ENCODE assay signal across 1 cellular context in genomic region chr1:84298688-84299535, GRCh38.
TF ChIP-seq lines count a peak whose summit lies in the region.

No MANE protein-coding gene starts in this region.

TF ChIP-seq in HEK293, 187 proteins besides CTCF, POLR2A, EP300 and RAD21 (continued from another document and continues in another):
- no peak for TF ChIP-seq TSHZ1 (tag by site-specific recombination; IDR thresholded peaks at IDR 0.05; ENCODE audit: borderline replicate concordance)
- TF ChIP-seq, protein P1, sequence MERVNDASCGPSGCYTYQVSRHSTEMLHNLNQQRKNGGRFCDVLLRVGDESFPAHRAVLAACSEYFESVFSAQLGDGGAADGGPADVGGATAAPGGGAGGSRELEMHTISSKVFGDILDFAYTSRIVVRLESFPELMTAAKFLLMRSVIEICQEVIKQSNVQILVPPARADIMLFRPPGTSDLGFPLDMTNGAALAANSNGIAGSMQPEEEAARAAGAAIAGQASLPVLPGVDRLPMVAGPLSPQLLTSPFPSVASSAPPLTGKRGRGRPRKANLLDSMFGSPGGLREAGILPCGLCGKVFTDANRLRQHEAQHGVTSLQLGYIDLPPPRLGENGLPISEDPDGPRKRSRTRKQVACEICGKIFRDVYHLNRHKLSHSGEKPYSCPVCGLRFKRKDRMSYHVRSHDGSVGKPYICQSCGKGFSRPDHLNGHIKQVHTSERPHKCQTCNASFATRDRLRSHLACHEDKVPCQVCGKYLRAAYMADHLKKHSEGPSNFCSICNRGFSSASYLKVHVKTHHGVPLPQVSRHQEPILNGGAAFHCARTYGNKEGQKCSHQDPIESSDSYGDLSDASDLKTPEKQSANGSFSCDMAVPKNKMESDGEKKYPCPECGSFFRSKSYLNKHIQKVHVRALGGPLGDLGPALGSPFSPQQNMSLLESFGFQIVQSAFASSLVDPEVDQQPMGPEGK (tag by site-specific recombination; IDR thresholded peaks at IDR 0.05) = peak; percentile 79
- no peak for TF ChIP-seq ZBTB21 (tag by site-specific recombination; IDR thresholded peaks at IDR 0.05)
- no peak for TF ChIP-seq ZNF26 (tag by site-specific recombination; IDR thresholded peaks at IDR 0.05)
- TF ChIP-seq ZNF202 (tag by site-specific recombination; IDR thresholded peaks at IDR 0.05; ENCODE audit: borderline replicate concordance) = no peak
- TF ChIP-seq ZNF544 (tag by site-specific recombination; IDR thresholded peaks at IDR 0.05) = no peak
- TF ChIP-seq, protein P2, sequence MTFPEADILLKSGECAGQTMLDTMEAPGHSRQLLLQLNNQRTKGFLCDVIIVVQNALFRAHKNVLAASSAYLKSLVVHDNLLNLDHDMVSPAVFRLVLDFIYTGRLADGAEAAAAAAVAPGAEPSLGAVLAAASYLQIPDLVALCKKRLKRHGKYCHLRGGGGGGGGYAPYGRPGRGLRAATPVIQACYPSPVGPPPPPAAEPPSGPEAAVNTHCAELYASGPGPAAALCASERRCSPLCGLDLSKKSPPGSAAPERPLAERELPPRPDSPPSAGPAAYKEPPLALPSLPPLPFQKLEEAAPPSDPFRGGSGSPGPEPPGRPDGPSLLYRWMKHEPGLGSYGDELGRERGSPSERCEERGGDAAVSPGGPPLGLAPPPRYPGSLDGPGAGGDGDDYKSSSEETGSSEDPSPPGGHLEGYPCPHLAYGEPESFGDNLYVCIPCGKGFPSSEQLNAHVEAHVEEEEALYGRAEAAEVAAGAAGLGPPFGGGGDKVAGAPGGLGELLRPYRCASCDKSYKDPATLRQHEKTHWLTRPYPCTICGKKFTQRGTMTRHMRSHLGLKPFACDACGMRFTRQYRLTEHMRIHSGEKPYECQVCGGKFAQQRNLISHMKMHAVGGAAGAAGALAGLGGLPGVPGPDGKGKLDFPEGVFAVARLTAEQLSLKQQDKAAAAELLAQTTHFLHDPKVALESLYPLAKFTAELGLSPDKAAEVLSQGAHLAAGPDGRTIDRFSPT (tag by site-specific recombination; IDR thresholded peaks at IDR 0.05) = 0 out of 2 replicates have a peak, but pooled peaks have one; percentile 58
- TF ChIP-seq, protein P3, sequence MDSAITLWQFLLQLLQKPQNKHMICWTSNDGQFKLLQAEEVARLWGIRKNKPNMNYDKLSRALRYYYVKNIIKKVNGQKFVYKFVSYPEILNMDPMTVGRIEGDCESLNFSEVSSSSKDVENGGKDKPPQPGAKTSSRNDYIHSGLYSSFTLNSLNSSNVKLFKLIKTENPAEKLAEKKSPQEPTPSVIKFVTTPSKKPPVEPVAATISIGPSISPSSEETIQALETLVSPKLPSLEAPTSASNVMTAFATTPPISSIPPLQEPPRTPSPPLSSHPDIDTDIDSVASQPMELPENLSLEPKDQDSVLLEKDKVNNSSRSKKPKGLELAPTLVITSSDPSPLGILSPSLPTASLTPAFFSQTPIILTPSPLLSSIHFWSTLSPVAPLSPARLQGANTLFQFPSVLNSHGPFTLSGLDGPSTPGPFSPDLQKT (IDR thresholded peaks at IDR 0.05; ENCODE audit: borderline replicate concordance, low read depth, low read length) = no peak
- TF ChIP-seq ZNF777 (tag by site-specific recombination; IDR thresholded peaks at IDR 0.05; ENCODE audit: borderline replicate concordance) = no peak
- no peak for TF ChIP-seq ZNF707 (tag by site-specific recombination; IDR thresholded peaks at IDR 0.05)
- peak; percentile 64 for TF ChIP-seq KLF8 (tag by site-specific recombination; IDR thresholded peaks at IDR 0.05)
- no peak for TF ChIP-seq ZNF677 (tag by site-specific recombination; IDR thresholded peaks at IDR 0.05)
- no peak for TF ChIP-seq ZNF645 (tag by site-specific recombination; IDR thresholded peaks at IDR 0.05)
- no peak for TF ChIP-seq ZNF16 (tag by site-specific recombination; IDR thresholded peaks at IDR 0.05; ENCODE audit: low read depth)
- TF ChIP-seq ZNF488 (tag by site-specific recombination; IDR thresholded peaks at IDR 0.05) = no peak
- no peak for TF ChIP-seq ZNF354C (tag by site-specific recombination; IDR thresholded peaks at IDR 0.05; ENCODE audit: borderline replicate concordance, low read depth)
- peak; percentile 98 for TF ChIP-seq EGR2 (tag by site-specific recombination; IDR thresholded peaks at IDR 0.05; ENCODE audit: low read depth)
- no peak for TF ChIP-seq ZNF311 (tag by site-specific recombination; IDR thresholded peaks at IDR 0.05; ENCODE audit: borderline replicate concordance)
- 0 out of 2 replicates have a peak, but pooled peaks have one; percentile 35 for TF ChIP-seq ZNF629 (tag by site-specific recombination; IDR thresholded peaks at IDR 0.05)
- no peak for TF ChIP-seq MYNN (tag by site-specific recombination; IDR thresholded peaks at IDR 0.05; ENCODE audit: borderline replicate concordance)
- no peak for TF ChIP-seq ZNF48 (tag by site-specific recombination; IDR thresholded peaks at IDR 0.05)
- TF ChIP-seq ZNF274 (IDR thresholded peaks at IDR 0.05; ENCODE audit: low read length) = no peak
- TF ChIP-seq ZNF274 (tag by site-specific recombination; IDR thresholded peaks at IDR 0.05; ENCODE audit: borderline replicate concordance) = no peak
- TF ChIP-seq ZFP37 (tag by site-specific recombination; IDR thresholded peaks at IDR 0.05) = peak; percentile 32; the same call in 1 of the 2 replicates
- no peak for TF ChIP-seq ZNF670 (tag by site-specific recombination; IDR thresholded peaks at IDR 0.05; ENCODE audit: low read depth)
- peak; percentile 92 for TF ChIP-seq ZNF423 (tag by site-specific recombination; IDR thresholded peaks at IDR 0.05)
- TF ChIP-seq SCRT1 (tag by site-specific recombination; IDR thresholded peaks at IDR 0.05; ENCODE audit: borderline replicate concordance) = no peak
- TF ChIP-seq ZNF24 (tag by site-specific recombination; IDR thresholded peaks at IDR 0.05) = no peak
- peak; percentile 56; the same call in 1 of the 2 replicates for TF ChIP-seq ZNF501 (tag by site-specific recombination; IDR thresholded peaks at IDR 0.05)
- TF ChIP-seq SALL2 (tag by site-specific recombination; IDR thresholded peaks at IDR 0.05; ENCODE audit: borderline replicate concordance) = no peak
- TF ChIP-seq, protein P4, sequence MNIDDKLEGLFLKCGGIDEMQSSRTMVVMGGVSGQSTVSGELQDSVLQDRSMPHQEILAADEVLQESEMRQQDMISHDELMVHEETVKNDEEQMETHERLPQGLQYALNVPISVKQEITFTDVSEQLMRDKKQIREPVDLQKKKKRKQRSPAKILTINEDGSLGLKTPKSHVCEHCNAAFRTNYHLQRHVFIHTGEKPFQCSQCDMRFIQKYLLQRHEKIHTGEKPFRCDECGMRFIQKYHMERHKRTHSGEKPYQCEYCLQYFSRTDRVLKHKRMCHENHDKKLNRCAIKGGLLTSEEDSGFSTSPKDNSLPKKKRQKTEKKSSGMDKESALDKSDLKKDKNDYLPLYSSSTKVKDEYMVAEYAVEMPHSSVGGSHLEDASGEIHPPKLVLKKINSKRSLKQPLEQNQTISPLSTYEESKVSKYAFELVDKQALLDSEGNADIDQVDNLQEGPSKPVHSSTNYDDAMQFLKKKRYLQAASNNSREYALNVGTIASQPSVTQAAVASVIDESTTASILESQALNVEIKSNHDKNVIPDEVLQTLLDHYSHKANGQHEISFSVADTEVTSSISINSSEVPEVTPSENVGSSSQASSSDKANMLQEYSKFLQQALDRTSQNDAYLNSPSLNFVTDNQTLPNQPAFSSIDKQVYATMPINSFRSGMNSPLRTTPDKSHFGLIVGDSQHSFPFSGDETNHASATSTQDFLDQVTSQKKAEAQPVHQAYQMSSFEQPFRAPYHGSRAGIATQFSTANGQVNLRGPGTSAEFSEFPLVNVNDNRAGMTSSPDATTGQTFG (tag by site-specific recombination; IDR thresholded peaks at IDR 0.05; ENCODE audit: borderline replicate concordance) = no peak
- peak; percentile 86 for TF ChIP-seq ZBTB48 (tag by site-specific recombination; IDR thresholded peaks at IDR 0.05)
- TF ChIP-seq GLI4 (tag by site-specific recombination; IDR thresholded peaks at IDR 0.05) = no peak
- TF ChIP-seq ZNF155 (tag by site-specific recombination; IDR thresholded peaks at IDR 0.05) = no peak
- TF ChIP-seq ZBTB26 (tag by site-specific recombination; optimal IDR thresholded peaks at IDR 0.05) = peak; percentile 79
- TF ChIP-seq ZNF366 (tag by site-specific recombination; conservative IDR thresholded peaks at IDR 0.05) = peak; percentile 50; the same call in 1 of the 2 replicates
- 0 out of 2 replicates have a peak, but pooled peaks have one; percentile 12 for TF ChIP-seq ZNF580 (tag by site-specific recombination; IDR thresholded peaks at IDR 0.05)
- no peak for TF ChIP-seq ZNF10 (tag by site-specific recombination; IDR thresholded peaks at IDR 0.05)
- TF ChIP-seq GLI2 (tag by site-specific recombination; IDR thresholded peaks at IDR 0.05; ENCODE audit: borderline replicate concordance, low read depth) = no peak
- no peak for TF ChIP-seq ZNF221 (tag by site-specific recombination; IDR thresholded peaks at IDR 0.05; ENCODE audit: borderline replicate concordance)
- peak; percentile 50; the same call in 1 of the 2 replicates for TF ChIP-seq KLF7 (tag by site-specific recombination; IDR thresholded peaks at IDR 0.05; ENCODE audit: borderline replicate concordance)
- no peak; the same call in 1 of the 2 replicates for TF ChIP-seq ZNF664 (tag by site-specific recombination; IDR thresholded peaks at IDR 0.05)
- TF ChIP-seq ZNF350 (tag by site-specific recombination; IDR thresholded peaks at IDR 0.05) = no peak
- TF ChIP-seq ZNF223 (tag by site-specific recombination; IDR thresholded peaks at IDR 0.05) = no peak
- TF ChIP-seq GLIS1 (tag by site-specific recombination; IDR thresholded peaks at IDR 0.05) = peak; percentile 84
- TF ChIP-seq ZNF335 (tag by site-specific recombination; conservative IDR thresholded peaks at IDR 0.05) = peak; percentile 99
- TF ChIP-seq ZIC2 (tag by site-specific recombination; IDR thresholded peaks at IDR 0.05) = peak; percentile 81
- TF ChIP-seq HOXC10 (CRISPR knock-in tag; IDR thresholded peaks at IDR 0.05) = no peak
- TF ChIP-seq ZXDB (tag by site-specific recombination; IDR thresholded peaks at IDR 0.05) = peak; percentile 26; the same call in 1 of the 2 replicates
- TF ChIP-seq ZNF169 (tag by site-specific recombination; IDR thresholded peaks at IDR 0.05) = no peak
- TF ChIP-seq ZNF600 (tag by site-specific recombination; IDR thresholded peaks at IDR 0.05) = no peak; the same call in none of the 2 replicates
- TF ChIP-seq ZNF214 (tag by site-specific recombination; IDR thresholded peaks at IDR 0.05; ENCODE audit: borderline replicate concordance) = no peak
- TF ChIP-seq MEIS1 (CRISPR knock-in tag; IDR thresholded peaks at IDR 0.05; ENCODE audit: borderline replicate concordance) = no peak
